ENCODE assay signal across 38 cellular contexts in genomic region chr16:21703156-21703555, GRCh38. TPM values are rescaled to one million over a fixed set of nuclear protein-coding genes. Genes with fewer than 3 reads are reported as not detected.
"Had no signal": no experiment of that assay in that cellular context is flagged by ENCODE, and none has a peak within 500 bp of the region (broad histone marks: within the 10 kb centered on the region; RNA-seq: fewer than 3 reads in every experiment).

No MANE protein-coding gene starts in this region.

- H3K9me3 Mint-ChIP-seq: activated CD4-positive, alpha-beta memory T cell treated with anti-CD3 and anti-CD28 coated beads for 36 hours; activated CD4-positive, alpha-beta T cell treated with anti-CD3 and anti-CD28 coated beads, Interleukin-2, amount 10 ng/mL, durations not matched to agents 24 days and 14 days; activated naive CD4-positive, alpha-beta T cell treated with anti-CD3 and anti-CD28 coated beads for 36 hours; activated naive CD4-positive, alpha-beta T cell treated with anti-CD3 and anti-CD28 coated beads, Interleukin-2, amount 50 U/mL, for 24 hours; activated naive CD8-positive, alpha-beta T cell treated with anti-CD3 and anti-CD28 coated beads for 36 hours; activated naive CD8-positive, alpha-beta T cell treated with anti-CD3 and anti-CD28 coated beads, Interleukin-2, amount 50 U/mL, for 24 hours; activated T-helper 1 cell treated with anti-CD3 and anti-CD28 coated beads, Interleukin-12 subunit alpha, Interleukin-12 subunit beta, Interleukin-2, Interleukin-4 antibody, amounts not matched to agents 30 ng/mL and 10 ng/mL and 1 ng/mL, durations not matched to agents 14 hours and 24 hours and 36 hours; activated T-helper 2 cell treated with anti-CD3 and anti-CD28 coated beads, Interferon-gamma antibody, Interleukin-2, Interleukin-4, amounts not matched to agents 10 μg/mL and 5 μg/mL and 100 μg/mL, durations not matched to agents 14 hours and 24 hours and 36 hours; effector memory CD8-positive, alpha-beta T cell; T-helper 2 cell treated with Interferon-gamma antibody and Interleukin-4, amounts not matched to agents 5 μg/mL and 100 μg/mL, for 36 hours had no signal

- H3K4me1 Mint-ChIP-seq: activated CD4-positive, alpha-beta T cell treated with anti-CD3 and anti-CD28 coated beads for 36 hours; activated CD4-positive, alpha-beta T cell treated with anti-CD3 and anti-CD28 coated beads, Interleukin-2, amount 10 ng/mL, durations not matched to agents 24 days and 14 days; activated naive CD4-positive, alpha-beta T cell treated with anti-CD3 and anti-CD28 coated beads, Interleukin-2, amount 50 U/mL, for 24 hours; activated naive CD8-positive, alpha-beta T cell treated with anti-CD3 and anti-CD28 coated beads for 36 hours had no signal

- H3K27ac Mint-ChIP-seq: activated CD4-positive, alpha-beta memory T cell treated with anti-CD3 and anti-CD28 coated beads for 36 hours; activated CD4-positive, alpha-beta T cell treated with anti-CD3 and anti-CD28 coated beads for 36 hours; activated CD4-positive, alpha-beta T cell treated with anti-CD3 and anti-CD28 coated beads, Interleukin-2, amount 10 ng/mL, durations not matched to agents 24 days and 14 days; activated CD8-positive, alpha-beta memory T cell treated with anti-CD3 and anti-CD28 coated beads, Interleukin-2, amount 10 ng/mL, durations not matched to agents 7 days and 5 days; activated CD8-positive, alpha-beta T cell treated with anti-CD3 and anti-CD28 coated beads, Interleukin-2, amount 10 ng/mL, durations not matched to agents 7 days and 5 days; activated naive CD4-positive, alpha-beta T cell treated with anti-CD3 and anti-CD28 coated beads for 36 hours; activated naive CD4-positive, alpha-beta T cell treated with anti-CD3 and anti-CD28 coated beads, Interleukin-2, amount 50 U/mL, for 24 hours; activated naive CD8-positive, alpha-beta T cell treated with anti-CD3 and anti-CD28 coated beads for 36 hours; activated naive CD8-positive, alpha-beta T cell treated with anti-CD3 and anti-CD28 coated beads, Interleukin-2, amount 50 U/mL, for 24 hours; activated T-helper 1 cell treated with anti-CD3 and anti-CD28 coated beads, Interleukin-12 subunit alpha, Interleukin-12 subunit beta, Interleukin-2, Interleukin-4 antibody, amounts not matched to agents 30 ng/mL and 10 ng/mL and 1 ng/mL, durations not matched to agents 14 hours and 24 hours and 36 hours; activated T-helper 2 cell treated with anti-CD3 and anti-CD28 coated beads, Interferon-gamma antibody, Interleukin-2, Interleukin-4, amounts not matched to agents 10 μg/mL and 5 μg/mL and 100 μg/mL, durations not matched to agents 14 hours and 24 hours and 36 hours; T-helper 17 cell; T-helper 2 cell treated with Interferon-gamma antibody and Interleukin-4, amounts not matched to agents 5 μg/mL and 100 μg/mL, for 36 hours had no signal

- H3K4me1 ChIP-seq: body of pancreas had no signal

- H3K4me3 ChIP-seq: adrenal gland, body of pancreas, esophagus muscularis mucosa, gastrocnemius medialis, heart left ventricle had no signal

- H3K27ac ChIP-seq: adrenal gland, body of pancreas, esophagus muscularis mucosa, foreskin keratinocyte, gastrocnemius medialis, heart left ventricle, WERI-Rb-1 had no signal

- H3K9me3 ChIP-seq: adrenal gland, body of pancreas, esophagus muscularis mucosa, gastrocnemius medialis, heart left ventricle had no signal

- H3K36me3 ChIP-seq: adrenal gland, esophagus muscularis mucosa, gastrocnemius medialis, heart left ventricle, WERI-Rb-1 had no signal

- ATAC-seq: activated CD4-positive, alpha-beta T cell treated with anti-CD3 and anti-CD28 coated beads for 36 hours; activated CD8-positive, alpha-beta memory T cell treated with anti-CD3 and anti-CD28 coated beads, Interleukin-2, amount 10 ng/mL, durations not matched to agents 7 days and 5 days; activated CD8-positive, alpha-beta T cell treated with anti-CD3 and anti-CD28 coated beads, Interleukin-2, amount 10 ng/mL, durations not matched to agents 7 days and 5 days; activated naive CD8-positive, alpha-beta T cell treated with anti-CD3 and anti-CD28 coated beads, Interleukin-2, amount 50 U/mL, for 24 hours; body of pancreas; effector memory CD8-positive, alpha-beta T cell; gastrocnemius medialis; heart left ventricle; T-helper 17 cell had no signal

- H3K27me3 Mint-ChIP-seq: activated CD4-positive, alpha-beta memory T cell treated with anti-CD3 and anti-CD28 coated beads for 36 hours; activated naive CD4-positive, alpha-beta T cell treated with anti-CD3 and anti-CD28 coated beads, Interleukin-2, amount 50 U/mL, for 24 hours; activated naive CD8-positive, alpha-beta T cell treated with anti-CD3 and anti-CD28 coated beads for 36 hours; effector memory CD8-positive, alpha-beta T cell had no signal

- H3K4me3 Mint-ChIP-seq: activated CD4-positive, alpha-beta memory T cell treated with anti-CD3 and anti-CD28 coated beads for 36 hours; activated CD4-positive, alpha-beta T cell treated with anti-CD3 and anti-CD28 coated beads for 36 hours; activated CD4-positive, alpha-beta T cell treated with anti-CD3 and anti-CD28 coated beads, Interleukin-2, amount 10 ng/mL, durations not matched to agents 24 days and 14 days; activated CD8-positive, alpha-beta memory T cell treated with anti-CD3 and anti-CD28 coated beads, Interleukin-2, amount 10 ng/mL, durations not matched to agents 7 days and 5 days; activated CD8-positive, alpha-beta T cell treated with anti-CD3 and anti-CD28 coated beads, Interleukin-2, amount 10 ng/mL, durations not matched to agents 7 days and 5 days; activated naive CD4-positive, alpha-beta T cell treated with anti-CD3 and anti-CD28 coated beads for 36 hours; activated naive CD4-positive, alpha-beta T cell treated with anti-CD3 and anti-CD28 coated beads, Interleukin-2, amount 50 U/mL, for 24 hours; activated naive CD8-positive, alpha-beta T cell treated with anti-CD3 and anti-CD28 coated beads for 36 hours; activated naive CD8-positive, alpha-beta T cell treated with anti-CD3 and anti-CD28 coated beads, Interleukin-2, amount 50 U/mL, for 24 hours; activated T-helper 1 cell treated with anti-CD3 and anti-CD28 coated beads, Interleukin-12 subunit alpha, Interleukin-12 subunit beta, Interleukin-2, Interleukin-4 antibody, amounts not matched to agents 30 ng/mL and 10 ng/mL and 1 ng/mL, durations not matched to agents 14 hours and 24 hours and 36 hours; effector memory CD8-positive, alpha-beta T cell; T-helper 17 cell; T-helper 2 cell treated with Interferon-gamma antibody and Interleukin-4, amounts not matched to agents 5 μg/mL and 100 μg/mL, for 36 hours had no signal

- DNase-seq: activated CD4-positive, alpha-beta memory T cell treated with anti-CD3 and anti-CD28 coated beads for 36 hours; activated CD4-positive, alpha-beta T cell treated with anti-CD3 and anti-CD28 coated beads for 36 hours; activated CD4-positive, alpha-beta T cell treated with anti-CD3 and anti-CD28 coated beads, Interleukin-2, amount 10 ng/mL, durations not matched to agents 24 days and 14 days; activated CD4-positive, CD25-positive, alpha-beta regulatory T cell; activated CD4-positive, CD25-positive, alpha-beta regulatory T cell treated with anti-CD3 and anti-CD28 coated beads, Interleukin-2, amount 50 U/mL, for 72 hours; activated CD8-positive, alpha-beta memory T cell treated with anti-CD3 and anti-CD28 coated beads, Interleukin-2, amount 10 ng/mL, durations not matched to agents 7 days and 5 days; activated CD8-positive, alpha-beta memory T cell treated with anti-CD3 and anti-CD28 coated beads, Interleukin-2, amount 50 U/mL, for 4 hours; activated CD8-positive, alpha-beta T cell treated with anti-CD3 and anti-CD28 coated beads, Interleukin-2, amount 10 ng/mL, durations not matched to agents 7 days and 5 days; activated effector memory CD4-positive, alpha-beta T cell treated with anti-CD3 and anti-CD28 coated beads, Interleukin-2, amount 50 U/mL, for 16 hours; activated naive CD4-positive, alpha-beta T cell treated with anti-CD3 and anti-CD28 coated beads for 36 hours; activated naive CD8-positive, alpha-beta T cell treated with anti-CD3 and anti-CD28 coated beads for 36 hours; activated naive CD8-positive, alpha-beta T cell treated with anti-CD3 and anti-CD28 coated beads, Interleukin-2, amount 50 U/mL, for 24 hours; activated T-cell treated with anti-CD3 and anti-CD28 coated beads, Interleukin-2, amount 50 U/mL, for 1 hour; activated T-cell treated with anti-CD3 and anti-CD28 coated beads, Interleukin-2, amount 50 U/mL, for 48 hours; adrenal gland; amygdala; aorta; body of pancreas; caudate nucleus; cortex of kidney; dermis blood vessel endothelial cell; effector CD4-positive, alpha-beta T cell; effector memory CD8-positive, alpha-beta T cell; erythroblast; gastrocnemius medialis; glutamatergic neuron; heart left ventricle; T-helper 17 cell; T1000; WERI-Rb-1 had no signal

- H3K27me3 ChIP-seq: adrenal gland, body of pancreas, gastrocnemius medialis had no signal

- FAIRE-seq: colon had no signal

- H3K36me3 Mint-ChIP-seq: activated CD4-positive, alpha-beta memory T cell treated with anti-CD3 and anti-CD28 coated beads for 36 hours; activated CD8-positive, alpha-beta memory T cell treated with anti-CD3 and anti-CD28 coated beads, Interleukin-2, amount 10 ng/mL, durations not matched to agents 7 days and 5 days; activated naive CD4-positive, alpha-beta T cell treated with anti-CD3 and anti-CD28 coated beads, Interleukin-2, amount 50 U/mL, for 24 hours; activated naive CD8-positive, alpha-beta T cell treated with anti-CD3 and anti-CD28 coated beads for 36 hours had no signal

RNA-seq across cellular contexts. Expression of gene OTOA, which starts 39.4 kb away (rescaled TPM):
- total RNA-seq: activated CD4-positive, alpha-beta memory T cell treated with anti-CD3 and anti-CD28 coated beads for 36 hours; activated CD4-positive, alpha-beta T cell treated with anti-CD3 and anti-CD28 coated beads, Interleukin-2, amount 10 ng/mL, durations not matched to agents 24 days and 14 days; activated CD8-positive, alpha-beta T cell treated with anti-CD3 and anti-CD28 coated beads, Interleukin-2, amount 10 ng/mL, durations not matched to agents 7 days and 5 days; activated naive CD4-positive, alpha-beta T cell treated with anti-CD3 and anti-CD28 coated beads for 36 hours; activated T-helper 1 cell treated with anti-CD3 and anti-CD28 coated beads, Interleukin-12 subunit alpha, Interleukin-12 subunit beta, Interleukin-2, Interleukin-4 antibody, amounts not matched to agents 30 ng/mL and 10 ng/mL and 1 ng/mL, durations not matched to agents 14 hours and 24 hours and 36 hours; activated T-helper 2 cell treated with anti-CD3 and anti-CD28 coated beads, Interferon-gamma antibody, Interleukin-2, Interleukin-4, amounts not matched to agents 10 μg/mL and 5 μg/mL and 100 μg/mL, durations not matched to agents 14 hours and 24 hours and 36 hours; dermis blood vessel endothelial cell had no signal
- polyA plus RNA-seq: aorta had no signal

RNA-seq across cellular contexts. Expression of gene IGSF6, which starts 50.7 kb away (rescaled TPM):
- total RNA-seq: activated CD4-positive, alpha-beta T cell treated with anti-CD3 and anti-CD28 coated beads, Interleukin-2, amount 10 ng/mL, durations not matched to agents 24 days and 14 days; activated naive CD4-positive, alpha-beta T cell treated with anti-CD3 and anti-CD28 coated beads for 36 hours; activated T-helper 1 cell treated with anti-CD3 and anti-CD28 coated beads, Interleukin-12 subunit alpha, Interleukin-12 subunit beta, Interleukin-2, Interleukin-4 antibody, amounts not matched to agents 30 ng/mL and 10 ng/mL and 1 ng/mL, durations not matched to agents 14 hours and 24 hours and 36 hours; activated T-helper 2 cell treated with anti-CD3 and anti-CD28 coated beads, Interferon-gamma antibody, Interleukin-2, Interleukin-4, amounts not matched to agents 10 μg/mL and 5 μg/mL and 100 μg/mL, durations not matched to agents 14 hours and 24 hours and 36 hours; chondrocyte; dermis blood vessel endothelial cell had no signal
